ENCODE assay signal across 15 cellular contexts in genomic region chr1:201637282-201638076, GRCh38.
A peak's percentile ranks its signal among the peaks of the same experiment; 100 is the strongest.
DNase-seq lines count a peak whose midpoint lies in the region; ATAC-seq and TF ChIP-seq lines count a peak whose summit lies in the region.
"Had no signal": no experiment of that assay in that cellular context is flagged by ENCODE, and none has a peak within 500 bp of the region (broad histone marks: within the 10 kb centered on the region; RNA-seq: fewer than 3 reads in every experiment).

No MANE protein-coding gene starts in this region.

- peaks cover 17% of the 10 kb centered on the region for H3K4me1 Mint-ChIP-seq in mesothelial cell of epicardium
- H3K4me1 Mint-ChIP-seq: activated naive CD4-positive, alpha-beta T cell treated with anti-CD3 and anti-CD28 coated beads, Interleukin-2, amount 10 ng/mL, durations not matched to agents 7 days and 5 days; CD4-positive, alpha-beta memory T cell had no signal

- H3K4me3 Mint-ChIP-seq in mesothelial cell of epicardium = no peak overlapping the region
- H3K4me3 Mint-ChIP-seq: activated naive CD4-positive, alpha-beta T cell treated with anti-CD3 and anti-CD28 coated beads, Interleukin-2, amount 10 ng/mL, durations not matched to agents 7 days and 5 days; CD4-positive, alpha-beta memory T cell; T-helper 1 cell treated with Interleukin-12 subunit alpha and Interleukin-12 subunit beta and Interleukin-4 antibody, amounts not matched to agents 30 μg/mL and 1 μg/mL, for 36 hours had no signal

- H3K9me3 Mint-ChIP-seq in mesothelial cell of epicardium = no peaks in the 10 kb centered on the region
- H3K9me3 Mint-ChIP-seq: activated naive CD4-positive, alpha-beta T cell treated with anti-CD3 and anti-CD28 coated beads, Interleukin-2, amount 10 ng/mL, durations not matched to agents 7 days and 5 days; CD4-positive, alpha-beta memory T cell; T-helper 1 cell treated with Interleukin-12 subunit alpha and Interleukin-12 subunit beta and Interleukin-4 antibody, amounts not matched to agents 30 μg/mL and 1 μg/mL, for 36 hours had no signal

- H3K27ac Mint-ChIP-seq in mesothelial cell of epicardium = peak overlapping the region; percentile 84
- H3K27ac Mint-ChIP-seq: activated naive CD4-positive, alpha-beta T cell treated with anti-CD3 and anti-CD28 coated beads, Interleukin-2, amount 10 ng/mL, durations not matched to agents 7 days and 5 days; T-helper 1 cell treated with Interleukin-12 subunit alpha and Interleukin-12 subunit beta and Interleukin-4 antibody, amounts not matched to agents 30 μg/mL and 1 μg/mL, for 36 hours had no signal

- ATAC-seq in HG03045 (IDR thresholded peaks at IDR 0.05; ENCODE audit: unreplicated experiment) = no peak
- ATAC-seq in HG03565 (IDR thresholded peaks at IDR 0.05; ENCODE audit: unreplicated experiment) = no peak
- ATAC-seq in GM21381 (IDR thresholded peaks at IDR 0.05; ENCODE audit: unreplicated experiment) = no peak
- ATAC-seq in GM19455 (IDR thresholded peaks at IDR 0.05; ENCODE audit: unreplicated experiment) = no peak
- ATAC-seq: gastroesophageal sphincter had no signal

- no peak for TF ChIP-seq CTCF in mesothelial cell of epicardium (IDR thresholded peaks at IDR 0.05; ENCODE audit: unreplicated experiment)

- peaks cover 5% of the 10 kb centered on the region for H3K36me3 Mint-ChIP-seq in mesothelial cell of epicardium
- H3K36me3 Mint-ChIP-seq: activated naive CD4-positive, alpha-beta T cell treated with anti-CD3 and anti-CD28 coated beads, Interleukin-2, amount 10 ng/mL, durations not matched to agents 7 days and 5 days; CD4-positive, alpha-beta memory T cell had no signal

- no peaks in the 10 kb centered on the region for H3K27me3 Mint-ChIP-seq in mesothelial cell of epicardium (ENCODE audit: low read depth)

- DNase-seq in ELR (ENCODE audit: low read depth) (peak; percentile 40), NCI-H69 (lab: John Stamatoyannopoulos, UW) (peak; percentile 35), fibroblast of gingiva (ENCODE audit: low read depth) (peak; percentile 86), mesothelial cell of epicardium (ENCODE audit: low spot score in 2 of 2, unreplicated experiment in 2 of 2) (no peak)
- DNase-seq: activated CD8-positive, alpha-beta memory T cell treated with anti-CD3 and anti-CD28 coated beads, Interleukin-2, amount 50 U/mL, for 48 hours; activated naive CD4-positive, alpha-beta T cell treated with anti-CD3 and anti-CD28 coated beads, Interleukin-2, amount 10 ng/mL, durations not matched to agents 7 days and 5 days; CD4-positive, alpha-beta memory T cell; NCI-H187 treated with DMSO at 0.1 percent for 48 hours; NCI-H82 had no signal

Comparison
In these comparisons a context has a peak if more than half of its experiments do, and no peak if none do; other contexts are left out.
1. DNase-seq: peak in ELR (single experiment), NCI-H69 (single experiment) and fibroblast of gingiva (single experiment); none in mesothelial cell of epicardium (0 of 2).